13 cellular contexts compared by ENCODE assay signal in genomic region chr3:71035314-71035713, GRCh38.
DNase-seq lines count a peak whose midpoint lies in the region; ATAC-seq and TF ChIP-seq lines count a peak whose summit lies in the region.
"Had no signal": no experiment of that assay in that cellular context is flagged by ENCODE, and none has a peak within 500 bp of the region (broad histone marks: within the 10 kb centered on the region; RNA-seq: fewer than 3 reads in every experiment).

No MANE protein-coding gene starts in this region.

- peaks cover 32% of the 10 kb centered on the region for H3K36me3 ChIP-seq in brain microvascular endothelial cell (replicated peaks)
- peaks cover 2 to 70% (median 18%) of the 10 kb centered on the region in 3 experiments for H3K36me3 ChIP-seq in naive thymus-derived CD4-positive, alpha-beta T cell (ENCODE audit: control insufficient read depth in 2 of 3, insufficient read depth in 3 of 3, low read length in 3 of 3)

- in situ Hi-C loops in brain microvascular endothelial cell (cut with HindIII; ENCODE audit: low pct_ligation_motif_present, low sequenced_read_pairs), result no loop called here

- POLR2A ChIA-PET in CD4-positive, alpha-beta T cell (lab: Charles Lee), result interaction anchor here (0.7 to 1.7 kb wide), 3 partner anchors 22 to 93 kb away, joined by 3 to 5 read pairs (median 4); no protein-coding TSS in a partner anchor
- POLR2A ChIA-PET in naive thymus-derived CD4-positive, alpha-beta T cell (lab: Charles Lee), result interaction anchor here (0.8 to 1.1 kb wide), 2 partner anchors 27 to 150 kb away, joined by 4 read pairs; no protein-coding TSS in a partner anchor

- no peak overlapping the region for H3K4me3 ChIP-seq in brain microvascular endothelial cell (ENCODE audit: low read depth, low read length)
- H3K4me3 ChIP-seq in naive thymus-derived CD4-positive, alpha-beta T cell (ENCODE audit: low read length), result no peak overlapping the region
- H3K4me3 ChIP-seq: heart left ventricle had no signal

- peaks cover 100% of the 10 kb centered on the region for H3K36me3 Mint-ChIP-seq in CD4-positive, alpha-beta T cell (ENCODE audit: low read depth)
- peaks cover 8 to 76% (median 35%) of the 10 kb centered on the region in 5 donors for H3K36me3 Mint-ChIP-seq in naive thymus-derived CD4-positive, alpha-beta T cell

- CTCF ChIA-PET in CD4-positive, alpha-beta T cell (lab: Charles Lee), result no interaction called here
- CTCF ChIA-PET in naive thymus-derived CD4-positive, alpha-beta T cell (lab: Charles Lee), result interaction anchor here (0.6 to 0.7 kb wide), 3 partner anchors 61 to 338 kb away, joined by 3 read pairs; no protein-coding TSS in a partner anchor

- H3K27ac ChIP-seq in CD4-positive, alpha-beta T cell (ENCODE audit: low read depth, low read length), result no peak overlapping the region
- peak overlapping the region; percentile 19 for H3K27ac ChIP-seq in brain microvascular endothelial cell
- no peak overlapping the region for H3K27ac ChIP-seq in naive thymus-derived CD4-positive, alpha-beta T cell (ENCODE audit: low read depth, low read length)

- no peak for TF ChIP-seq CTCF in CD4-positive, alpha-beta T cell (IDR thresholded peaks at IDR 0.05)
- no peak for TF ChIP-seq CTCF in brain microvascular endothelial cell (IDR thresholded peaks at IDR 0.05; ENCODE audit: low read depth, low read length, missing control alignments)

- peak overlapping the region; percentile 86 for H3K27ac Mint-ChIP-seq in CD4-positive, alpha-beta T cell
- H3K27ac Mint-ChIP-seq in naive thymus-derived CD4-positive, alpha-beta T cell, result peak overlapping the region; percentile 32 to 82 (median 75)

- no peak for ATAC-seq in CD4-positive, alpha-beta T cell (ENCODE audit: poor library complexity)
- ATAC-seq in naive thymus-derived CD4-positive, alpha-beta T cell, result no peak
- ATAC-seq in GM18873 (IDR thresholded peaks at IDR 0.05; ENCODE audit: low FRiP score, unreplicated experiment), result no peak
- ATAC-seq: HCT116 had no signal

- H3K4me1 ChIP-seq in naive thymus-derived CD4-positive, alpha-beta T cell (ENCODE audit: control insufficient read depth in 2 of 2, insufficient read depth in 2 of 2, low read length in 2 of 2), result peaks cover 18 to 65% of the 10 kb centered on the region in 2 donors

- intact Hi-C loops in CD4-positive, alpha-beta T cell (cut with DNase I, micrococcal nuclease), result no loop called here
- intact Hi-C loops in naive thymus-derived CD4-positive, alpha-beta T cell (cut with micrococcal nuclease), result no loop called here

- peaks cover 98% of the 10 kb centered on the region for H3K4me1 Mint-ChIP-seq in CD4-positive, alpha-beta T cell (ENCODE audit: low read depth)
- H3K4me1 Mint-ChIP-seq in naive thymus-derived CD4-positive, alpha-beta T cell, result peaks cover 53 to 100% (median 94%) of the 10 kb centered on the region in 7 donors

- no peak for DNase-seq in CD4-positive, alpha-beta T cell
- DNase-seq in Kasumi-1 (lab: John Stamatoyannopoulos, UW), result peak; percentile 74 to 85
- peak; percentile 86 for DNase-seq in brain microvascular endothelial cell
- no peak for DNase-seq in naive thymus-derived CD4-positive, alpha-beta T cell
- no peak for DNase-seq in NCI-H1417 treated with DMSO at 0.1 percent for 48 hours (lab: John Stamatoyannopoulos, UW)
- no peak for DNase-seq in NCI-H128 (lab: John Stamatoyannopoulos, UW; ENCODE audit: unreplicated experiment)
- DNase-seq in iPS-NIHi7 (ENCODE audit: extremely low spot score), result no peak
- DNase-seq: amniotic stem cell, heart left ventricle, NCI-H524 treated with DMSO at 0.1 percent for 48 hours, nucleus accumbens had no signal

- H3K27me3 Mint-ChIP-seq in CD4-positive, alpha-beta T cell, result no peaks in the 10 kb centered on the region
- no peaks in the 10 kb centered on the region for H3K27me3 Mint-ChIP-seq in naive thymus-derived CD4-positive, alpha-beta T cell

- peak overlapping the region; percentile 32 for H3K4me3 Mint-ChIP-seq in CD4-positive, alpha-beta T cell
- H3K4me3 Mint-ChIP-seq in naive thymus-derived CD4-positive, alpha-beta T cell, result peak overlapping the region in 7 of 10 donors; percentile 4 to 60 (median 37)

- H3K9me3 Mint-ChIP-seq in CD4-positive, alpha-beta T cell, result no peaks in the 10 kb centered on the region
- peaks cover 0 to 3% (median 0%) of the 10 kb centered on the region in 11 donors for H3K9me3 Mint-ChIP-seq in naive thymus-derived CD4-positive, alpha-beta T cell

- H3K27me3 ChIP-seq in CD4-positive, alpha-beta T cell (ENCODE audit: control insufficient read depth, insufficient read depth, low read length), result no peaks in the 10 kb centered on the region
- H3K27me3 ChIP-seq in brain microvascular endothelial cell (replicated peaks), result no peaks in the 10 kb centered on the region
- H3K27me3 ChIP-seq in naive thymus-derived CD4-positive, alpha-beta T cell (ENCODE audit: control insufficient read depth in 2 of 2, insufficient read depth in 2 of 2, low read length in 2 of 2), result no peaks in the 10 kb centered on the region
- H3K27me3 ChIP-seq: heart left ventricle had no signal

- no peaks in the 10 kb centered on the region for H3K9me3 ChIP-seq in CD4-positive, alpha-beta T cell (ENCODE audit: control insufficient read depth, low read length)
- no peaks in the 10 kb centered on the region for H3K9me3 ChIP-seq in naive thymus-derived CD4-positive, alpha-beta T cell (ENCODE audit: control insufficient read depth in 2 of 3, low read length in 3 of 3)
- H3K9me3 ChIP-seq: heart left ventricle had no signal

Comparison
In these comparisons a context has a peak if more than half of its experiments do, and no peak if none do; other contexts are left out.
1. DNase-seq: peak in Kasumi-1 (2 of 2) and brain microvascular endothelial cell (single experiment); none in CD4-positive, alpha-beta T cell (0 of 10), naive thymus-derived CD4-positive, alpha-beta T cell (0 of 9), NCI-H1417 treated with DMSO at 0.1 percent for 48 hours (single experiment), NCI-H128 (single experiment) and iPS-NIHi7 (single experiment).